ENCODE assay signal across 14 cellular contexts in the genomic region with DNA sequence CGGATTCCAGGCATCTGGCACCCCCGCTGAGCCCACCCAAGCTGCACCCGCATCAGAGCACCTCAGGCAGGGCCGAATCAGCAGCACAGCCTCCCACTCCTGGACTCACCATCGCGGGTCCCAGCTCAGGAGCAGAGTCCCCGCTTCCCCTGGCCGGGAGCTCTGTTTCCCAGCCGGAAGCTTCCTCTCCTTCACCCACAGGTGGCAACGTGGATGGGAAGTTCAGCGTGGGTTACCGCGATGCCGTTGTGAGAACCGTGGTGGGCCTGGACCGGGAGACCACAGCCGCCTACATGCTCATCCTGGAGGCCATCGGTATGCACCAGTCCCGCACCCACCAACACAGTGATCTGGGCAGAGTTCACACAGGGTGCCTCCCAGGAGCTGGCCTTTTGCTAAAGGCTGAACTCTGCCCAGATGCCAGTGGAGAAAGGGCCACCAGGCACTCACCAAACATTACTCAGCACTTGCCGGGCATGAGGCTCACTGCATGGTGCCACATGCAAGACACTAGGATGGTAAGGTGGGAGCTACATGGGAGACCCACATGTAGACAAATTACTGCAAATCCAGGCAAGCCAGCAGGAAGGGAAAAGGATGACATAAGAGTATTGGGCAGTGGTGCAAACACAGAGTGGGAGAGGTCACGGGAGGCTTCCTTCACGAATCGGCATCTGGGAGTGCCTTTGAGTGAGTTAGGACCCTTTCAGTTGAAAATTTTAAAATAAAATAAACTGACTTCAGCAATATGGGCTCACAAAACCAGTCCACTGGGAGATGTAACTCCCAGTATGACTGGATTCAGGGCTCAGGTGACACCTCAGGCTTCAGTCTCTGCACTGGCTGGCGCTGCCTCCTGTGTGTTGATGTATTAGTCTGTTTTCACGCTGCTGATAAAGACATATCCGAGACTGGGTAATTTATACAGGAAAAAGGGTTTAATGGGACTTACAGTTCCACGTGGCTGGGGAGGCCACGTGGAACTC. TPM values are rescaled to one million over a fixed set of nuclear protein-coding genes. Genes with fewer than 3 reads are reported as not detected.
DNase-seq lines count a peak whose midpoint lies in the region; ATAC-seq, FAIRE-seq and TF ChIP-seq lines count a peak whose summit lies in the region.
"Had no signal": no experiment of that assay in that cellular context is flagged by ENCODE, and none has a peak within 500 bp of the region (broad histone marks: within the 10 kb centered on the region; RNA-seq: fewer than 3 reads in every experiment).

No MANE protein-coding gene starts in this region.

- 82 to 86% methylated on average over 28 of the region's 28 CpGs for WGBS in testis, 2 donors

- H3K27ac ChIP-seq in CD4-positive, CD25-positive, alpha-beta regulatory T cell (ENCODE audit: insufficient read depth, low read length, poor library complexity, severe bottlenecking), result no peak overlapping the region
- H3K27ac ChIP-seq in MM.1S (ENCODE audit: low read length) (no peak overlapping the region), testis (no peak overlapping the region)
- H3K27ac ChIP-seq: foreskin keratinocyte, transverse colon had no signal

- no peaks in the 10 kb centered on the region for H3K27me3 ChIP-seq in CD4-positive, CD25-positive, alpha-beta regulatory T cell (ENCODE audit: control insufficient read depth, insufficient read depth, low read length)
- peaks cover 28% of the 10 kb centered on the region for H3K27me3 ChIP-seq in MM.1S (replicated peaks; ENCODE audit: insufficient read depth, low read length)
- H3K27me3 ChIP-seq in testis, result no peaks in the 10 kb centered on the region
- H3K27me3 ChIP-seq: foreskin keratinocyte, Peyer's patch, transverse colon had no signal

- no peak for TF ChIP-seq CTCF in mucosa of descending colon (IDR thresholded peaks at IDR 0.05)
- TF ChIP-seq CTCF in MM.1S (IDR thresholded peaks at IDR 0.05; ENCODE audit: low read length), result no peak
- no peak for TF ChIP-seq CTCF in testis (IDR thresholded peaks at IDR 0.05)

- no peaks in the 10 kb centered on the region for H3K27me3 Mint-ChIP-seq in CD4-positive, CD25-positive, alpha-beta regulatory T cell
- H3K27me3 Mint-ChIP-seq in activated CD4-positive, alpha-beta memory T cell treated with anti-CD3 and anti-CD28 coated beads for 36 hours, result no peaks in the 10 kb centered on the region

- TF ChIP-seq POLR2A in GM12891 (IDR thresholded peaks at IDR 0.05; ENCODE audit: low read depth, low read length) (no peak), testis (IDR thresholded peaks at IDR 0.05) (no peak)

- peak overlapping the region; percentile 32 to 80 (median 32) for H3K27ac Mint-ChIP-seq in CD4-positive, CD25-positive, alpha-beta regulatory T cell
- H3K27ac Mint-ChIP-seq in activated CD4-positive, alpha-beta memory T cell treated with anti-CD3 and anti-CD28 coated beads for 36 hours, result no peak overlapping the region

- no peaks in the 10 kb centered on the region for H3K36me3 ChIP-seq in CD4-positive, CD25-positive, alpha-beta regulatory T cell (ENCODE audit: control insufficient read depth, insufficient read depth, low read length)
- H3K36me3 ChIP-seq in mucosa of descending colon (ENCODE audit: low read depth) (no peaks in the 10 kb centered on the region), MM.1S (replicated peaks; ENCODE audit: insufficient read depth, low read length) (no peaks in the 10 kb centered on the region), testis (ENCODE audit: low read depth, missing control alignments) (no peaks in the 10 kb centered on the region)
- H3K36me3 ChIP-seq: Peyer's patch, transverse colon had no signal

- no peak overlapping the region for H3K9ac ChIP-seq in MM.1S (ENCODE audit: low read length)
- H3K9ac ChIP-seq: SK-N-SH had no signal

- H3K9me3 Mint-ChIP-seq in CD4-positive, CD25-positive, alpha-beta regulatory T cell, result no peaks in the 10 kb centered on the region
- no peaks in the 10 kb centered on the region for H3K9me3 Mint-ChIP-seq in activated CD4-positive, alpha-beta memory T cell treated with anti-CD3 and anti-CD28 coated beads for 36 hours

- no peaks in the 10 kb centered on the region for H3K9me2 ChIP-seq in MM.1S (replicated peaks; ENCODE audit: insufficient read depth, low read length)
- H3K9me2 ChIP-seq: SK-N-SH had no signal

- H3K9me3 ChIP-seq in CD4-positive, CD25-positive, alpha-beta regulatory T cell (ENCODE audit: control insufficient read depth in 2 of 2, low read length in 2 of 2), result no peaks in the 10 kb centered on the region
- H3K9me3 ChIP-seq in mucosa of descending colon (no peaks in the 10 kb centered on the region), MM.1S (replicated peaks; ENCODE audit: insufficient read depth, low read length) (no peaks in the 10 kb centered on the region), testis (no peaks in the 10 kb centered on the region)
- H3K9me3 ChIP-seq: Peyer's patch, SK-N-SH, transverse colon had no signal

- H3K36me3 Mint-ChIP-seq in CD4-positive, CD25-positive, alpha-beta regulatory T cell, result no peaks in the 10 kb centered on the region
- no peaks in the 10 kb centered on the region for H3K36me3 Mint-ChIP-seq in activated CD4-positive, alpha-beta memory T cell treated with anti-CD3 and anti-CD28 coated beads for 36 hours

- peak; percentile 54 for FAIRE-seq in GM12891 (lab: Jason Lieb, UNC)

- ATAC-seq in CD4-positive, CD25-positive, alpha-beta regulatory T cell (ENCODE audit: low read depth in 2 of 2), result no peak
- peak; percentile 28 for ATAC-seq in mucosa of descending colon
- no peak for ATAC-seq in GM19324 (IDR thresholded peaks at IDR 0.05; ENCODE audit: low FRiP score, unreplicated experiment)

- peaks cover 34% of the 10 kb centered on the region for H3K4me1 ChIP-seq in CD4-positive, CD25-positive, alpha-beta regulatory T cell (ENCODE audit: control insufficient read depth, insufficient read depth, low read length, poor library complexity, severe bottlenecking)
- H3K4me1 ChIP-seq in mucosa of descending colon (ENCODE audit: low read depth) (peaks cover 14% of the 10 kb centered on the region), MM.1S (ENCODE audit: low read length) (0 out of 2 replicates have a peak, but pooled peaks cover 6% of the 10 kb centered on the region), testis (peaks cover 19% of the 10 kb centered on the region)

- no peak overlapping the region for H3K4me3 ChIP-seq in CD4-positive, CD25-positive, alpha-beta regulatory T cell (ENCODE audit: low read depth, low read length)
- H3K4me3 ChIP-seq in mucosa of descending colon, result no peak overlapping the region
- H3K4me3 ChIP-seq in MM.1S (ENCODE audit: low read length), result no peak overlapping the region
- H3K4me3 ChIP-seq in testis, result no peak overlapping the region
- H3K4me3 ChIP-seq: transverse colon had no signal

- H3K4me1 Mint-ChIP-seq in CD4-positive, CD25-positive, alpha-beta regulatory T cell, result peaks cover 8 to 60% (median 25%) of the 10 kb centered on the region in 4 donors
- H3K4me1 Mint-ChIP-seq in activated CD4-positive, alpha-beta memory T cell treated with anti-CD3 and anti-CD28 coated beads for 36 hours (ENCODE audit: low read depth), result peaks cover 44% of the 10 kb centered on the region

- H4K20me1 ChIP-seq in MM.1S (ENCODE audit: insufficient read depth, low read length), result no peaks in the 10 kb centered on the region

- H3K79me2 ChIP-seq in MM.1S (ENCODE audit: low read length), result no peaks in the 10 kb centered on the region

- POLR2A ChIA-PET in activated CD4-positive, alpha-beta memory T cell treated with anti-CD3 and anti-CD28 coated beads for 36 hours (lab: Charles Lee), result interaction anchor here (1.3 kb wide), 1 partner anchor 65 kb away, joined by 5 read pairs; the partner anchor contains the start of gene VSIR

- no peak overlapping the region for H3K4me2 ChIP-seq in MM.1S (ENCODE audit: low read depth, low read length)
- H3K4me2 ChIP-seq: SK-N-SH had no signal

- DNase-seq in CD4-positive, CD25-positive, alpha-beta regulatory T cell, result no peak
- no peak for DNase-seq in GM12891 (ENCODE audit: insufficient read length, low spot score)
- DNase-seq in activated CD4-positive, alpha-beta memory T cell treated with anti-CD3 and anti-CD28 coated beads for 36 hours, result peak; percentile 23
- no peak for DNase-seq in mucosa of descending colon
- no peak for DNase-seq in MM.1S
- no peak for DNase-seq in testis
- DNase-seq: foreskin keratinocyte, NCI-H748 treated with DMSO at 0.1 percent for 48 hours had no signal

- no peaks in the 10 kb centered on the region for H3F3A ChIP-seq in MM.1S (ENCODE audit: insufficient read depth, low read length)

- H3K4me3 Mint-ChIP-seq in CD4-positive, CD25-positive, alpha-beta regulatory T cell, result peak overlapping the region in 2 of 4 donors; percentile 2 to 25
- no peak overlapping the region for H3K4me3 Mint-ChIP-seq in activated CD4-positive, alpha-beta memory T cell treated with anti-CD3 and anti-CD28 coated beads for 36 hours

- intact Hi-C loops in activated CD4-positive, alpha-beta memory T cell treated with anti-CD3 and anti-CD28 coated beads for 36 hours (cut with micrococcal nuclease), result loop anchor here (5.0 kb wide), 2 partner anchors 312 to 392 kb away; partner anchors contain the start of genes CDH23 and SLC29A3
- intact Hi-C loops in mucosa of descending colon (cut with DNase I, micrococcal nuclease), result loop anchor here (10.0 kb wide), 2 partner anchors 324 to 394 kb away; partner anchors contain the start of gene SLC29A3 (in 2 of the 2)
- intact Hi-C loops in testis (cut with DNase I; ENCODE audit: low total_unique reads), result no loop called here

- no peak overlapping the region for H2AFZ ChIP-seq in MM.1S (ENCODE audit: low read length)

- CTCF ChIA-PET in activated CD4-positive, alpha-beta memory T cell treated with anti-CD3 and anti-CD28 coated beads for 36 hours (lab: Charles Lee), result interaction anchor here (0.8 to 7.2 kb wide), 34 partner anchors 10 to 394 kb away, joined by 3 to 131 read pairs (median 8); partner anchors contain the start of genes CDH23, SLC29A3 and VSIR

TF ChIP-seq in GM12891, 5 proteins besides CTCF, POLR2A, EP300 and RAD21:
- TF ChIP-seq PAX5 (IDR thresholded peaks at IDR 0.05; ENCODE audit: insufficient read depth, low read length, severe bottlenecking), result no peak
- TF ChIP-seq POLR2AphosphoS5 (IDR thresholded peaks at IDR 0.05; ENCODE audit: low read depth, low read length), result no peak
- no peak for TF ChIP-seq TAF1 (IDR thresholded peaks at IDR 0.05; ENCODE audit: low read depth, low read length)
- no peak for TF ChIP-seq SPI1 (IDR thresholded peaks at IDR 0.05; ENCODE audit: low read depth, low read length)
- no peak for TF ChIP-seq POU2F2 (IDR thresholded peaks at IDR 0.05; ENCODE audit: low read depth, low read length)
TF ChIP-seq in GM12891: peak in this region for 0.

RNA-seq across cellular contexts. Expression of gene C10orf105, which starts 10.4 kb away (rescaled TPM):
- total RNA-seq in CD4-positive, CD25-positive, alpha-beta regulatory T cell, result 0.52 TPM
- under 1 TPM in 2 of 4 donors, not detected in 2; 0.05 to 0.20 TPM for polyA plus RNA-seq in CD4-positive, CD25-positive, alpha-beta regulatory T cell
- 0.04 TPM for polyA plus RNA-seq in GM12891 (2012; ENCODE audit: low read depth, missing spikeins)
- under 1 TPM; 0.63 to 0.76 TPM for total RNA-seq in activated CD4-positive, alpha-beta memory T cell treated with anti-CD3 and anti-CD28 coated beads for 36 hours
- total RNA-seq in mucosa of descending colon (under 1 TPM in 1 of 3 donors, not detected in 2; 0.10 TPM), testis (under 1 TPM; 0.47 to 0.87 TPM)
- polyA plus RNA-seq in testis (ENCODE audit: insufficient read depth, low read depth, low replicate concordance), result 1.7 TPM
- total RNA-seq: foreskin keratinocyte, skeletal muscle tissue had no signal
- polyA plus RNA-seq: aorta, foreskin keratinocyte, SK-N-SH had no signal
